13 cellular contexts compared by ENCODE assay signal in genomic region chr9:93951655-93952118, GRCh38. TPM values are rescaled to one million over a fixed set of nuclear protein-coding genes. Genes with fewer than 3 reads are reported as not detected.
DNase-seq lines count a peak whose midpoint lies in the region; ATAC-seq and TF ChIP-seq lines count a peak whose summit lies in the region.
"Had no signal": no experiment of that assay in that cellular context is flagged by ENCODE, and none has a peak within 500 bp of the region (broad histone marks: within the 10 kb centered on the region; RNA-seq: fewer than 3 reads in every experiment).

No MANE protein-coding gene starts in this region.

- TF ChIP-seq CTCF in WTC11 (IDR thresholded peaks at IDR 0.05) (no peak), foreskin fibroblast (IDR thresholded peaks at IDR 0.05; ENCODE audit: low read depth, low read length) (no peak)

- H3K9ac ChIP-seq in ES-I3 (ENCODE audit: low read depth, low read length): peak overlapping the region; percentile 28
- no peak overlapping the region for H3K9ac ChIP-seq in iPS-20b (ENCODE audit: low read depth, low read length)
- H3K9ac ChIP-seq in skeletal muscle tissue (ENCODE audit: low read depth in 1 of 3, low read length in 3 of 3): no peak overlapping the region

- no peak overlapping the region for H3K27ac ChIP-seq in iPS-20b (ENCODE audit: low read length)
- no peak overlapping the region for H3K27ac ChIP-seq in skeletal muscle tissue (ENCODE audit: low read depth, low read length)
- H3K27ac ChIP-seq: SJSA1 had no signal

- H3K4me1 ChIP-seq in ES-I3 (ENCODE audit: insufficient read depth, low read length) (peaks cover 19% of the 10 kb centered on the region), iPS-20b (ENCODE audit: insufficient read depth, low read length) (peaks cover 12% of the 10 kb centered on the region), skeletal muscle tissue (ENCODE audit: control insufficient read depth in 3 of 3, insufficient read depth in 3 of 3, low read length in 3 of 3) (peaks cover 28 to 44% (median 38%) of the 10 kb centered on the region in 3 donors)
- H3K4me1 ChIP-seq: SJSA1 had no signal

- H3K27ac Mint-ChIP-seq in WTC11: no peak overlapping the region

- no peaks in the 10 kb centered on the region for H3K9me3 ChIP-seq in ES-I3 (ENCODE audit: control insufficient read depth, insufficient read depth, low read length)
- H3K9me3 ChIP-seq in iPS-20b (ENCODE audit: insufficient read depth, low read depth, low read length): peaks cover 4% of the 10 kb centered on the region; the same call in 1 of the 2 replicates
- H3K9me3 ChIP-seq in skeletal muscle tissue (ENCODE audit: control insufficient read depth in 3 of 3, low read length in 3 of 3): no peaks in the 10 kb centered on the region
- H3K9me3 ChIP-seq: SJSA1 had no signal

- peaks cover 66% of the 10 kb centered on the region for H3K4me1 Mint-ChIP-seq in WTC11

- DNase-seq in WTC11 (ENCODE audit: low spot score) (no peak), DMS79 (lab: John Stamatoyannopoulos, UW) (no peak), DMS114 treated with DMSO at 0.1 percent for 48 hours (lab: John Stamatoyannopoulos, UW; ENCODE audit: unreplicated experiment) (no peak), foreskin fibroblast (no peak), ureter (ENCODE audit: low spot score) (no peak)
- DNase-seq: DMS79 treated with DMSO at 0.1 percent for 48 hours; NCI-H187; stimulated activated CD4-positive, alpha-beta T cell treated with anti-CD3 and anti-CD28 coated beads, Interleukin-15, amount 100 ng/mL, for 24 hours had no signal

- H3K27me3 ChIP-seq in iPS-20b (ENCODE audit: insufficient read depth, low read length) (peaks cover 98% of the 10 kb centered on the region), skeletal muscle tissue (ENCODE audit: control insufficient read depth in 3 of 3, insufficient read depth in 3 of 3, low read length in 3 of 3) (peaks cover 89 to 92% (median 90%) of the 10 kb centered on the region in 3 donors)

- H3K36me3 ChIP-seq in ES-I3 (ENCODE audit: insufficient read depth, low read length) (no peaks in the 10 kb centered on the region), iPS-20b (ENCODE audit: insufficient read depth, low read depth, low read length) (no peaks in the 10 kb centered on the region), skeletal muscle tissue (ENCODE audit: control insufficient read depth in 3 of 3, insufficient read depth in 3 of 3, low read length in 3 of 3) (no peaks in the 10 kb centered on the region)
- H3K36me3 ChIP-seq: SJSA1 had no signal

- no peak for ATAC-seq in WTC11

- POLR2A ChIA-PET in WTC11 (lab: Charles Lee): no interaction called here

- H3K27me3 Mint-ChIP-seq in WTC11 (ENCODE audit: low read depth): peaks cover 93% of the 10 kb centered on the region

- H3K36me3 Mint-ChIP-seq in WTC11: peaks cover 9% of the 10 kb centered on the region

- H3K4me3 ChIP-seq in iPS-20b (ENCODE audit: low read length) (peak overlapping the region; percentile 59; the same call in 1 of the 2 replicates), skeletal muscle tissue (ENCODE audit: low read length in 3 of 3) (peak overlapping the region in 2 of 3 donors; percentile 49 to 71), foreskin fibroblast (ENCODE audit: low read depth in 1 of 2, low read length in 2 of 2) (peak overlapping the region in 1 of 2 donors; percentile 40)
- H3K4me3 ChIP-seq: SJSA1 had no signal

- no peaks in the 10 kb centered on the region for H3K9me3 Mint-ChIP-seq in WTC11

- CTCF ChIA-PET in WTC11 (lab: Charles Lee): interaction anchor here (1.6 to 12.9 kb wide), 6 partner anchors 8 to 270 kb away, joined by 5 to 157 read pairs (median 10); no protein-coding TSS in a partner anchor

- H3K4me3 Mint-ChIP-seq in WTC11: peak overlapping the region; percentile 69

TF ChIP-seq in WTC11, 78 proteins besides CTCF, POLR2A, EP300 and RAD21 (continues in another document):
- TF ChIP-seq TEAD1 (CRISPR knock-in tag; IDR thresholded peaks at IDR 0.05): no peak
- TF ChIP-seq NFYB (CRISPR knock-in tag; conservative IDR thresholded peaks at IDR 0.05; ENCODE audit: low read depth): no peak
- TF ChIP-seq ZNF671 (CRISPR knock-in tag; IDR thresholded peaks at IDR 0.05): no peak
- TF ChIP-seq ZNF317 (CRISPR knock-in tag; IDR thresholded peaks at IDR 0.05; ENCODE audit: borderline replicate concordance, low read depth): no peak
- no peak for TF ChIP-seq PRDM15 (CRISPR knock-in tag; IDR thresholded peaks at IDR 0.05)
- no peak for TF ChIP-seq GRHL2 (CRISPR knock-in tag; IDR thresholded peaks at IDR 0.05; ENCODE audit: insufficient replicate concordance, severe bottlenecking)
- TF ChIP-seq E2F4 (CRISPR knock-in tag; IDR thresholded peaks at IDR 0.05; ENCODE audit: borderline replicate concordance, low read depth): no peak
- TF ChIP-seq ZNF121 (CRISPR knock-in tag; IDR thresholded peaks at IDR 0.05): no peak
- TF ChIP-seq ZNF425 (CRISPR knock-in tag; conservative IDR thresholded peaks at IDR 0.05): no peak
- no peak for TF ChIP-seq HMGXB4 (CRISPR knock-in tag; IDR thresholded peaks at IDR 0.05)
- no peak for TF ChIP-seq HMGA2 (CRISPR knock-in tag; IDR thresholded peaks at IDR 0.05)
- TF ChIP-seq NR3C1 (CRISPR knock-in tag; conservative IDR thresholded peaks at IDR 0.05; ENCODE audit: low read depth): no peak

RNA-seq across cellular contexts. Expression of gene BARX1, which starts 3.5 kb away (rescaled TPM):
- total RNA-seq in WTC11 (2021) (8.9 to 10.6 TPM (median 9.0 TPM) in 3 replicates), skeletal muscle tissue (not detected), ureter (not detected)
- total RNA-seq: dermis microvascular lymphatic vessel endothelial cell, SJSA1 had no signal
